ENCODE assay signal across 21 cellular contexts in the genomic region with DNA sequence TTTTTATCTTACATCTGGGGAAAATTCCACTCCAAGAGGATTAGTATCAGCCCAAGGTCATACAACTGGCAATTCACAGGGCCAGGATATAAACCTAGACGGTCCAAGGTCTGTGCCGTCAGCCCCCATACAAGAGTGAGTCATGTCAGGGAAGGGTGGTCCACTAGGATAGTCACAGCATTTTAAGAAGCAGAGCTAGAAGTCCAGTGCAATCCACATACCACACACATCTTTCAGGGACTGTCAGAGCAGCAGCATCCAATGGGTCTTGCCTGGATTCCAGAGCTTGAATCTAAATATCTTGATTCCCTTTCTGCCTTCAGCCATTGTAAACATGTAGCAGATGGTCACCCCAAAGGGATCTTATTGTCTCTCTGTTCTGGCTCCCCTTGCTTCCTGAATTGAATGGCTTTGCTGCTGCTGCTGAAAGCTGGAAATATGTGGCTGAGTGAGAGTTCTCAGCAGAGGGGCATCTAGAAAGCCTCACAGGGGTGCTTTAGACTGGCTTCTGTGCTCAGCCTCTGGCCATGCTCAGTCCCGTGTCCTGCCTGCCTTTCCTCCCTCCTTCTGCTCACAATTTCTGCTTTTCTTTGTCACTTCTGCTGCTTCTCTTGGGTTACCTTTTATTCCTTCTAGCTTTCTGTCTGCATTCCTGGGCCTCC. TPM values are rescaled to one million over a fixed set of nuclear protein-coding genes. Genes with fewer than 3 reads are reported as not detected.
A peak's percentile ranks its signal among the peaks of the same experiment; 100 is the strongest.
DNase-seq lines count a peak whose midpoint lies in the region; ATAC-seq, FAIRE-seq and TF ChIP-seq lines count a peak whose summit lies in the region.
"Had no signal": no experiment of that assay in that cellular context is flagged by ENCODE, and none has a peak within 500 bp of the region (broad histone marks: within the 10 kb centered on the region; RNA-seq: fewer than 3 reads in every experiment).

No MANE protein-coding gene starts in this region.

- peak overlapping the region; percentile 70 for H3K27ac Mint-ChIP-seq in astrocyte (ENCODE audit: unreplicated experiment)
- H3K27ac Mint-ChIP-seq: activated CD8-positive, alpha-beta memory T cell treated with anti-CD3 and anti-CD28 coated beads, Interleukin-2, amount 10 ng/mL, durations not matched to agents 7 days and 5 days had no signal

- H3K9me3 ChIP-seq in astrocyte (ENCODE audit: insufficient read depth, low read depth, low read length) (no peaks in the 10 kb centered on the region), smooth muscle cell (replicated peaks; ENCODE audit: low read depth) (no peaks in the 10 kb centered on the region)
- H3K9me3 ChIP-seq: esophagus muscularis mucosa, mucosa of descending colon, psoas muscle had no signal

- H3K4me1 ChIP-seq in astrocyte (ENCODE audit: insufficient read depth, low read length) (no peaks in the 10 kb centered on the region), smooth muscle cell (ENCODE audit: low read depth) (peaks cover 16% of the 10 kb centered on the region)
- H3K4me1 ChIP-seq: psoas muscle had no signal

- no peaks in the 10 kb centered on the region for H3K36me3 Mint-ChIP-seq in astrocyte (ENCODE audit: low read depth, unreplicated experiment)
- H3K36me3 Mint-ChIP-seq: activated CD8-positive, alpha-beta memory T cell treated with anti-CD3 and anti-CD28 coated beads, Interleukin-2, amount 10 ng/mL, durations not matched to agents 7 days and 5 days had no signal

- intact Hi-C loops in head of caudate nucleus (cut with DNase I), result no loop called here

- H3K9ac ChIP-seq in astrocyte (ENCODE audit: low read length) (no peak overlapping the region), smooth muscle cell (ENCODE audit: low read depth) (peak overlapping the region; percentile 9)

- H3K9me3 Mint-ChIP-seq in astrocyte (ENCODE audit: unreplicated experiment), result no peaks in the 10 kb centered on the region

- peaks cover 17% of the 10 kb centered on the region for H3K4me1 Mint-ChIP-seq in astrocyte (ENCODE audit: low read depth, unreplicated experiment)
- H3K4me1 Mint-ChIP-seq: activated CD8-positive, alpha-beta memory T cell treated with anti-CD3 and anti-CD28 coated beads, Interleukin-2, amount 10 ng/mL, durations not matched to agents 7 days and 5 days had no signal

- no peaks in the 10 kb centered on the region for H3K36me3 ChIP-seq in astrocyte (ENCODE audit: insufficient read depth, low read length)
- H3K36me3 ChIP-seq in smooth muscle cell (ENCODE audit: low read depth), result no peaks in the 10 kb centered on the region
- H3K36me3 ChIP-seq: esophagus muscularis mucosa had no signal

- no peak overlapping the region for H3K4me3 Mint-ChIP-seq in astrocyte (ENCODE audit: unreplicated experiment)
- H3K4me3 Mint-ChIP-seq: activated CD8-positive, alpha-beta memory T cell treated with anti-CD3 and anti-CD28 coated beads, Interleukin-2, amount 10 ng/mL, durations not matched to agents 7 days and 5 days had no signal

- H3K27me3 ChIP-seq in astrocyte (ENCODE audit: insufficient read depth, low read length), result no peaks in the 10 kb centered on the region
- H3K27me3 ChIP-seq in smooth muscle cell (ENCODE audit: low read depth), result no peaks in the 10 kb centered on the region
- H3K27me3 ChIP-seq: esophagus muscularis mucosa had no signal

- H3K4me3 ChIP-seq in astrocyte (ENCODE audit: insufficient read depth, low read depth, low read length), result no peak overlapping the region
- no peak overlapping the region for H3K4me3 ChIP-seq in smooth muscle cell
- H3K4me3 ChIP-seq: esophagus muscularis mucosa, mucosa of descending colon, psoas muscle had no signal

- H2AFZ ChIP-seq in astrocyte (ENCODE audit: low read depth, low read length) (no peak overlapping the region), smooth muscle cell (ENCODE audit: low read depth) (peak overlapping the region; percentile 24)

- TF ChIP-seq CTCF in astrocyte (IDR thresholded peaks at IDR 0.05; ENCODE audit: insufficient read depth, low read depth, low read length), result no peak
- TF ChIP-seq CTCF in smooth muscle cell (IDR thresholded peaks at IDR 0.05; ENCODE audit: borderline replicate concordance, insufficient read depth, poor library complexity, severe bottlenecking), result no peak

- in situ Hi-C loops in KBM-7 (cut with MboI; ENCODE audit: low pct_unique_long_range_greater_than_20kb, low sequenced_read_pairs), result no loop called here

- no peak overlapping the region for H3K4me2 ChIP-seq in astrocyte (ENCODE audit: low read length)
- peak overlapping the region; percentile 53 for H3K4me2 ChIP-seq in smooth muscle cell

- H3K79me2 ChIP-seq in astrocyte (ENCODE audit: insufficient read depth, low read length), result no peaks in the 10 kb centered on the region
- H3K79me2 ChIP-seq in smooth muscle cell (ENCODE audit: low read depth), result no peaks in the 10 kb centered on the region

- H4K20me1 ChIP-seq in astrocyte (ENCODE audit: insufficient read depth, low read length) (no peaks in the 10 kb centered on the region), smooth muscle cell (ENCODE audit: low read depth) (no peaks in the 10 kb centered on the region)

- no peak for FAIRE-seq in astrocyte (lab: Jason Lieb, UNC)
- FAIRE-seq: RCC 7860 had no signal

- WGBS in smooth muscle cell (ENCODE audit: low lambda C conversion rate), result 32% methylated on average over 3 of the region's 3 CpGs

- DNase-seq in astrocyte (ENCODE audit: low read depth) (no peak), islet precursor cell (peak; percentile 66), smooth muscle cell (lab: John Stamatoyannopoulos, UW; ENCODE audit: unreplicated experiment) (no peak), KBM-7 (no peak), head of caudate nucleus (no peak)
- DNase-seq: activated CD4-positive, CD25-positive, alpha-beta regulatory T cell; activated CD8-positive, alpha-beta memory T cell treated with anti-CD3 and anti-CD28 coated beads, Interleukin-2, amount 10 ng/mL, durations not matched to agents 7 days and 5 days; activated effector memory CD4-positive, alpha-beta T cell treated with Interleukin-2 at 50 U/mL for 16 hours; C1 segment of cervical spinal cord; DMS153; hippocampal formation; mucosa of descending colon; NCI-H187 treated with DMSO at 0.1 percent for 48 hours; NCI-H510A; psoas muscle had no signal

- H3F3A ChIP-seq in smooth muscle cell (ENCODE audit: low read depth), result peaks cover 12% of the 10 kb centered on the region

- H3K27me3 Mint-ChIP-seq in astrocyte (ENCODE audit: low read depth, unreplicated experiment), result peaks cover 2% of the 10 kb centered on the region

- H3K27ac ChIP-seq in astrocyte (ENCODE audit: low read depth, low read length) (no peak overlapping the region), smooth muscle cell (ENCODE audit: low read depth) (peak overlapping the region; percentile 64)
- H3K27ac ChIP-seq: esophagus muscularis mucosa, psoas muscle had no signal

- ATAC-seq in HG03432 (IDR thresholded peaks at IDR 0.05; ENCODE audit: unreplicated experiment) (peak; percentile 20), GM21381 (IDR thresholded peaks at IDR 0.05; ENCODE audit: unreplicated experiment) (no peak)
- ATAC-seq: activated CD8-positive, alpha-beta memory T cell treated with anti-CD3 and anti-CD28 coated beads, Interleukin-2, amount 10 ng/mL, durations not matched to agents 7 days and 5 days; psoas muscle had no signal

RNA-seq across cellular contexts. Expression of gene OR6V1, which starts 9.9 kb away (rescaled TPM):
- not detected in 2 replicates for total RNA-seq in astrocyte
- not detected in 2 replicates for total RNA-seq in smooth muscle cell
- polyA plus RNA-seq in smooth muscle cell, result 0.40 TPM in 1 of 2 replicates, not detected in the other
- total RNA-seq: activated CD8-positive, alpha-beta memory T cell treated with anti-CD3 and anti-CD28 coated beads, Interleukin-2, amount 10 ng/mL, durations not matched to agents 7 days and 5 days; dermis microvascular lymphatic vessel endothelial cell; esophagus muscularis mucosa; M059J; mucosa of descending colon; psoas muscle had no signal
- polyA plus RNA-seq: psoas muscle had no signal

RNA-seq across cellular contexts. Expression of gene OR9A2, which starts 15.4 kb away (rescaled TPM):
- total RNA-seq in astrocyte, result not detected in 2 replicates
- 0.45 and 0.72 TPM in 2 replicates for total RNA-seq in smooth muscle cell
- polyA plus RNA-seq in smooth muscle cell, result not detected in 2 replicates
- total RNA-seq: activated CD8-positive, alpha-beta memory T cell treated with anti-CD3 and anti-CD28 coated beads, Interleukin-2, amount 10 ng/mL, durations not matched to agents 7 days and 5 days; dermis microvascular lymphatic vessel endothelial cell; esophagus muscularis mucosa; M059J; mucosa of descending colon; psoas muscle had no signal
- polyA plus RNA-seq: psoas muscle had no signal
